9 cellular contexts compared by ENCODE assay signal in genomic region chr4:47913858-47914218, GRCh38. TPM values are rescaled to one million over a fixed set of nuclear protein-coding genes. Genes with fewer than 3 reads are reported as not detected.
DNase-seq lines count a peak whose midpoint lies in the region; ATAC-seq, FAIRE-seq and TF ChIP-seq lines count a peak whose summit lies in the region.
"Had no signal": no experiment of that assay in that cellular context is flagged by ENCODE, and none has a peak within 500 bp of the region (broad histone marks: within the 10 kb centered on the region; RNA-seq: fewer than 3 reads in every experiment).

No MANE protein-coding gene starts in this region.

- no peaks in the 10 kb centered on the region for H3K27me3 Mint-ChIP-seq in activated CD4-positive, alpha-beta memory T cell treated with anti-CD3 and anti-CD28 coated beads for 36 hours

- DNase-seq in GM12864 (ENCODE audit: low read depth) (no peak), H1 (ENCODE audit: low read depth in 1 of 2, low spot score in 2 of 2) (peak in 1 of 2 experiments; percentile 73), mucosa of gallbladder (ENCODE audit: low spot score) (peak; percentile 19), NCI-H1048 (lab: John Stamatoyannopoulos, UW) (no peak)
- peak; percentile 48 for DNase-seq in activated CD4-positive, alpha-beta memory T cell treated with anti-CD3 and anti-CD28 coated beads for 36 hours
- DNase-seq in stimulated activated naive CD4-positive, alpha-beta T cell treated with Interleukin-2 at 50 U/mL for 16 hours (lab: John Stamatoyannopoulos, UW) = peak; percentile 19

- FAIRE-seq in H1 (lab: Jason Lieb, UNC) = no peak
- FAIRE-seq: endometrium had no signal

- WGBS in H1 (ENCODE audit: extremely low coverage in 1 of 2, insufficient coverage in 1 of 2, insufficient read length in 1 of 2, insufficient replicate concordance in 2 of 2, low coverage in 1 of 2, low lambda C conversion rate in 2 of 2, missing lambda C conversion rate in 1 of 2), 2 experiments = 4% methylated on average over 23 of the region's 30 CpGs; no CpG with 5 or more reads in 1 of the 2 experiments

- peak overlapping the region; percentile 76 to 89 (median 81) for H3K9ac ChIP-seq in H1 (replicated peaks in 1 of 4; ENCODE audit: extremely low read depth in 1 of 4, low read depth in 3 of 4, low read length in 3 of 4)

- peak overlapping the region; percentile 93 for H3K27ac Mint-ChIP-seq in activated CD4-positive, alpha-beta memory T cell treated with anti-CD3 and anti-CD28 coated beads for 36 hours

- TF ChIP-seq RAD21 in H1 (IDR thresholded peaks at IDR 0.05 in 1 of 2, conservative IDR thresholded peaks at IDR 0.05 in 1 of 2; ENCODE audit: low read depth in 2 of 2, low read length in 2 of 2) = no peak

- H3K36me3 ChIP-seq in KOPT-K1 (ENCODE audit: insufficient read depth, low read length) (peaks cover 26% of the 10 kb centered on the region), H1 (ENCODE audit: control insufficient read depth in 2 of 4, insufficient read depth in 4 of 4, low read length in 3 of 4) (peaks cover 0 to 20% (median 5%) of the 10 kb centered on the region in 4 experiments; a peak in 4 of 8 replicates)

- CTCF ChIA-PET in activated CD4-positive, alpha-beta memory T cell treated with anti-CD3 and anti-CD28 coated beads for 36 hours (lab: Charles Lee) = interaction anchor here (1.0 to 1.4 kb wide), 2 partner anchors 12 to 13 kb away, joined by 3 read pairs; no protein-coding TSS in a partner anchor
- CTCF ChIA-PET in H1 (lab: Charles Lee; ENCODE audit: partially characterized antibody) = interaction anchor here (1.0 to 1.1 kb wide), 2 partner anchors 14 to 20 kb away, joined by 3 to 4 read pairs; no protein-coding TSS in a partner anchor

- H2BK120ac ChIP-seq in H1 (replicated peaks; ENCODE audit: low read depth, low read length) = no peak overlapping the region

- H3K36me3 Mint-ChIP-seq in activated CD4-positive, alpha-beta memory T cell treated with anti-CD3 and anti-CD28 coated beads for 36 hours = peaks cover 25% of the 10 kb centered on the region

- H3K14ac ChIP-seq in H1 (ENCODE audit: insufficient read length) = no peak overlapping the region

- H3K79me2 ChIP-seq in H1 (ENCODE audit: control insufficient read depth in 1 of 2, insufficient read depth in 2 of 2, low read length in 2 of 2) = peaks cover 0 to 38% of the 10 kb centered on the region in 2 experiments; a peak in 3 of 4 replicates

- no peak for TF ChIP-seq CTCF in GM12864 (IDR thresholded peaks at IDR 0.05; ENCODE audit: low read depth, low read length, missing control alignments)
- TF ChIP-seq CTCF in H1 (IDR thresholded peaks at IDR 0.05; ENCODE audit: control extremely low read depth in 1 of 3, insufficient read depth in 1 of 3, low read depth in 1 of 3, low read length in 3 of 3) = no peak

- no peaks in the 10 kb centered on the region for H3K79me1 ChIP-seq in H1 (ENCODE audit: low read depth, low read length)

- peak overlapping the region; percentile 90; the same call in 1 of the 2 replicates for H4K8ac ChIP-seq in H1 (ENCODE audit: extremely low read depth, insufficient read depth, low read length)

- peak; percentile 25 for ATAC-seq in GM21825 (IDR thresholded peaks at IDR 0.05; ENCODE audit: unreplicated experiment)

- no peak overlapping the region for H2BK15ac ChIP-seq in H1 (ENCODE audit: low read length)

- H2BK20ac ChIP-seq in H1 (ENCODE audit: low read length) = no peak overlapping the region

- peaks cover 35% of the 10 kb centered on the region for H3K4me1 Mint-ChIP-seq in activated CD4-positive, alpha-beta memory T cell treated with anti-CD3 and anti-CD28 coated beads for 36 hours (ENCODE audit: low read depth)

- H3K9me3 ChIP-seq in KOPT-K1 (ENCODE audit: insufficient read depth, low read length, poor library complexity, severe bottlenecking) (no peaks in the 10 kb centered on the region), H1 (ENCODE audit: insufficient read depth in 2 of 2, low read depth in 1 of 2, low read length in 1 of 2) (no peaks in the 10 kb centered on the region)

- no peaks in the 10 kb centered on the region for H3K27me3 ChIP-seq in H1 (replicated peaks in 1 of 4; ENCODE audit: control insufficient read depth in 3 of 4, extremely low read depth in 1 of 4, insufficient read depth in 3 of 4, low read length in 3 of 4)

- peak overlapping the region; percentile 88 for H2AFZ ChIP-seq in H1 (ENCODE audit: low read length)

- peak overlapping the region; percentile 49 for H3K4ac ChIP-seq in H1 (replicated peaks; ENCODE audit: insufficient read length, low read depth, low read length)

- peak overlapping the region; percentile 77 for H3K27ac ChIP-seq in KOPT-K1 (ENCODE audit: low read depth, low read length, poor library complexity, severe bottlenecking)
- peak overlapping the region; percentile 75 for H3K27ac ChIP-seq in H1 (ENCODE audit: low read depth, low read length)

- H3K4me2 ChIP-seq in H1 (ENCODE audit: insufficient read depth in 1 of 2, low read depth in 2 of 2, low read length in 2 of 2) = peak overlapping the region; percentile 91 to 94

- peak overlapping the region; percentile 99 for H3K4me3 ChIP-seq in GM12864 (ENCODE audit: low read depth, low read length)
- peak overlapping the region; percentile 88 to 98 (median 96) for H3K4me3 ChIP-seq in H1 (ENCODE audit: extremely low read depth in 1 of 4, insufficient read depth in 2 of 4, low read depth in 3 of 4, low read length in 4 of 4)

- no peak overlapping the region for H2AK5ac ChIP-seq in H1 (ENCODE audit: low read depth, low read length)

- H3K23me2 ChIP-seq in H1 (ENCODE audit: low read depth, low read length) = peaks cover 5% of the 10 kb centered on the region; the same call in 1 of the 2 replicates

- peaks cover 0 to 2% (median 0%) of the 10 kb centered on the region in 4 experiments; a peak in 1 of 7 replicates for H3K4me1 ChIP-seq in H1 (replicated peaks in 1 of 4; ENCODE audit: control insufficient read depth in 3 of 4, insufficient read depth in 4 of 4, low read length in 3 of 4)

- H2BK12ac ChIP-seq in H1 (ENCODE audit: low read depth, low read length) = no peak overlapping the region

- H4K91ac ChIP-seq in H1 (replicated peaks; ENCODE audit: insufficient read length, low read length) = peak overlapping the region; percentile 81

- peaks cover 15% of the 10 kb centered on the region for H3K9me3 Mint-ChIP-seq in activated CD4-positive, alpha-beta memory T cell treated with anti-CD3 and anti-CD28 coated beads for 36 hours

- peak overlapping the region; percentile 93; the same call in 1 of the 2 replicates for H3K18ac ChIP-seq in H1 (ENCODE audit: extremely low read depth, low read length)

- H4K20me1 ChIP-seq in H1 (replicated peaks in 1 of 2; ENCODE audit: control insufficient read depth in 1 of 2, insufficient read depth in 2 of 2, low read length in 2 of 2) = peaks cover 0 to 2% of the 10 kb centered on the region in 2 experiments

- H4K5ac ChIP-seq in H1 (ENCODE audit: insufficient read length, low read depth, low read length) = peak overlapping the region; percentile 77

- no peak; a peak in 2 of 3 replicates for TF ChIP-seq POLR2A in H1 (IDR thresholded peaks at IDR 0.05; ENCODE audit: control extremely low read depth in 1 of 2, low read depth in 2 of 2, low read length in 2 of 2)

- no peak overlapping the region for H3K23ac ChIP-seq in H1 (ENCODE audit: insufficient read length)

- POLR2A ChIA-PET in activated CD4-positive, alpha-beta memory T cell treated with anti-CD3 and anti-CD28 coated beads for 36 hours (lab: Charles Lee) = interaction anchor here (1.4 kb wide), 1 partner anchor 75 kb away, joined by 4 read pairs; no protein-coding TSS in a partner anchor
- POLR2A ChIA-PET in H1 (lab: Charles Lee; ENCODE audit: partially characterized antibody) = interaction anchor here (1.0 to 2.5 kb wide), 5 partner anchors 9 to 75 kb away, joined by 3 to 21 read pairs (median 9); no protein-coding TSS in a partner anchor

- intact Hi-C loops in activated CD4-positive, alpha-beta memory T cell treated with anti-CD3 and anti-CD28 coated beads for 36 hours (cut with micrococcal nuclease) = loop anchor here (1.0 to 10.0 kb wide), 10 partner anchors 39 to 451 kb away; partner anchors contain the start of genes ATP10D, CNGA1, COMMD8 and NIPAL1

- peak overlapping the region; percentile 97 for H3K4me3 Mint-ChIP-seq in activated CD4-positive, alpha-beta memory T cell treated with anti-CD3 and anti-CD28 coated beads for 36 hours

- H3K56ac ChIP-seq in H1 (replicated peaks; ENCODE audit: insufficient read length, low read depth, low read length) = peak overlapping the region; percentile 83

- no peak for TF ChIP-seq EP300 in H1 (IDR thresholded peaks at IDR 0.05; ENCODE audit: borderline replicate concordance in 1 of 2, low read depth in 2 of 2, low read length in 2 of 2)

- peak overlapping the region; percentile 84 for H2BK5ac ChIP-seq in H1 (ENCODE audit: low read depth, low read length)

TF ChIP-seq in H1, 55 proteins besides CTCF, POLR2A, EP300 and RAD21 (continues in another document):
- TF ChIP-seq NANOG (IDR thresholded peaks at IDR 0.05; ENCODE audit: insufficient read depth, low read depth, low read length, poor library complexity, severe bottlenecking) = no peak
- TF ChIP-seq TAF1 (IDR thresholded peaks at IDR 0.05; ENCODE audit: low read depth, low read length) = peak; percentile 75; the same call in 1 of the 2 replicates
- peak; percentile 70 for TF ChIP-seq TBP (IDR thresholded peaks at IDR 0.05; ENCODE audit: low read depth, low read length)
- peak; percentile 44 for TF ChIP-seq E2F6 (IDR thresholded peaks at IDR 0.05)
- TF ChIP-seq PHF8 (conservative IDR thresholded peaks at IDR 0.05; ENCODE audit: low read depth, low read length) = peak; percentile 65; the same call in 1 of the 2 replicates
- TF ChIP-seq BACH1 (IDR thresholded peaks at IDR 0.05; ENCODE audit: low read length) = no peak

RNA-seq across cellular contexts. Expression of gene NFXL1, which starts 0.5 kb away (rescaled TPM):
- 10 to 100 TPM; 10.9 to 12.0 TPM for total RNA-seq in activated CD4-positive, alpha-beta memory T cell treated with anti-CD3 and anti-CD28 coated beads for 36 hours
- total RNA-seq in H1 (2021; fragmentation: NEBNext Ultra II Directional; extraction: Animal tissue kit (Norgen Biotek cat#: 25700)) = 27.7 and 29.5 TPM in 2 replicates
- 6.7 and 10.0 TPM in 2 replicates for polyA plus RNA-seq in H1 (2011; rRNA removed)
- 15.0 TPM for polyA plus RNA-seq in H1 (2011; cell fraction: cytosol; rRNA removed)
- 14.8 TPM for polyA plus RNA-seq in H1 (2011; cell fraction: nucleus; rRNA removed)
- polyA plus RNA-seq in H1 (2012, experiment 1 of 2) = 15.2 to 16.8 TPM (median 16.7 TPM) in 4 replicates
- polyA plus RNA-seq in H1 (2012, experiment 2 of 2) = 0.94 TPM
- 13.3 TPM for polyA plus RNA-seq in H1 (2013, experiment 1 of 2)
- 11.7 TPM for polyA plus RNA-seq in H1 (2013, experiment 2 of 2)
- polyA minus RNA-seq in H1 (2011; rRNA and poly(A)+ RNA removed) = 103 and 115 TPM in 2 replicates
- polyA minus RNA-seq in H1 (2011; cell fraction: cytosol; rRNA and poly(A)+ RNA removed) = 34.6 TPM
- polyA minus RNA-seq in H1 (2011; cell fraction: nucleus; rRNA and poly(A)+ RNA removed) = 72.9 TPM
- 10.6 TPM for total RNA-seq in mucosa of gallbladder

Comparison
In these comparisons a context has a peak if more than half of its experiments do, and no peak if none do; other contexts are left out.
1. DNase-seq: peak in activated CD4-positive, alpha-beta memory T cell treated with anti-CD3 and anti-CD28 coated beads for 36 hours (single experiment), mucosa of gallbladder (single experiment) and stimulated activated naive CD4-positive, alpha-beta T cell treated with Interleukin-2 at 50 U/mL for 16 hours (single experiment); none in GM12864 (single experiment) and NCI-H1048 (single experiment).